ENCODE assay signal across 35 cellular contexts in genomic region chr1:30186586-30186985, GRCh38.
"Had no signal": no experiment of that assay in that cellular context is flagged by ENCODE, and none has a peak within 500 bp of the region (broad histone marks: within the 10 kb centered on the region; RNA-seq: fewer than 3 reads in every experiment).

No MANE protein-coding gene starts in this region.

- H3K4me1 ChIP-seq: body of pancreas, breast epithelium had no signal

- ATAC-seq: activated CD8-positive, alpha-beta T cell treated with anti-CD3 and anti-CD28 coated beads for 36 hours; activated naive CD4-positive, alpha-beta T cell treated with anti-CD3 and anti-CD28 coated beads, Interleukin-2, amount 50 U/mL, for 72 hours; activated T-cell treated with anti-CD3 and anti-CD28 coated beads, Interleukin-2, amount 50 U/mL, for 4 hours; activated T-cell treated with anti-CD3 and anti-CD28 coated beads, Interleukin-2, amount 50 U/mL, for 72 hours; activated T-helper 17 cell treated with anti-CD3 and anti-CD28 coated beads, Interleukin-2, amount 50 U/mL, for 72 hours; body of pancreas had no signal

- H3K27me3 Mint-ChIP-seq: activated B cell treated with CpG ODN at 0.5 μM for 24 hours; activated T-helper 17 cell treated with anti-CD3 and anti-CD28 coated beads, Interleukin-2, amount 50 U/mL, for 72 hours had no signal

- H3K9me3 Mint-ChIP-seq: activated B cell treated with CpG ODN at 0.5 μM for 24 hours; activated CD4-positive, alpha-beta memory T cell treated with anti-CD3 and anti-CD28 coated beads for 36 hours; activated CD4-positive, alpha-beta T cell treated with anti-CD3 and anti-CD28 coated beads, Interleukin-2, amount 10 ng/mL, durations not matched to agents 24 days and 14 days; activated CD8-positive, alpha-beta T cell treated with anti-CD3 and anti-CD28 coated beads for 36 hours; activated naive CD4-positive, alpha-beta T cell treated with anti-CD3 and anti-CD28 coated beads for 36 hours; activated naive CD4-positive, alpha-beta T cell treated with anti-CD3 and anti-CD28 coated beads, Interleukin-2, amount 50 U/mL, for 72 hours; activated naive CD8-positive, alpha-beta T cell treated with anti-CD3 and anti-CD28 coated beads for 36 hours; activated T-cell treated with anti-CD3 and anti-CD28 coated beads, Interleukin-2, amount 50 U/mL, for 4 hours; activated T-cell treated with anti-CD3 and anti-CD28 coated beads, Interleukin-2, amount 50 U/mL, for 72 hours; activated T-helper 1 cell treated with anti-CD3 and anti-CD28 coated beads, Interleukin-12 subunit alpha, Interleukin-12 subunit beta, Interleukin-2, Interleukin-4 antibody, amounts not matched to agents 30 ng/mL and 10 ng/mL and 1 ng/mL, durations not matched to agents 14 hours and 24 hours and 36 hours; activated T-helper 17 cell treated with anti-CD3 and anti-CD28 coated beads, Interleukin-2, amount 50 U/mL, for 72 hours; T-helper 1 cell treated with Interleukin-12 subunit alpha and Interleukin-12 subunit beta and Interleukin-4 antibody, amounts not matched to agents 30 μg/mL and 1 μg/mL, for 36 hours; T-helper 2 cell treated with Interferon-gamma antibody and Interleukin-4, amounts not matched to agents 5 μg/mL and 100 μg/mL, for 36 hours had no signal

- H3K27ac ChIP-seq: adrenal gland, body of pancreas, brain microvascular endothelial cell, breast epithelium, VCaP had no signal

- H3K36me3 ChIP-seq: adrenal gland, brain microvascular endothelial cell, breast epithelium had no signal

- H3K4me3 Mint-ChIP-seq: activated B cell treated with CpG ODN at 0.5 μM for 24 hours; activated CD4-positive, alpha-beta memory T cell treated with anti-CD3 and anti-CD28 coated beads for 36 hours; activated CD4-positive, alpha-beta T cell treated with anti-CD3 and anti-CD28 coated beads, Interleukin-2, amount 10 ng/mL, durations not matched to agents 24 days and 14 days; activated CD8-positive, alpha-beta T cell treated with anti-CD3 and anti-CD28 coated beads for 36 hours; activated naive CD4-positive, alpha-beta T cell treated with anti-CD3 and anti-CD28 coated beads for 36 hours; activated naive CD8-positive, alpha-beta T cell treated with anti-CD3 and anti-CD28 coated beads for 36 hours; activated T-cell treated with anti-CD3 and anti-CD28 coated beads, Interleukin-2, amount 50 U/mL, for 4 hours; activated T-cell treated with anti-CD3 and anti-CD28 coated beads, Interleukin-2, amount 50 U/mL, for 72 hours; activated T-helper 1 cell treated with anti-CD3 and anti-CD28 coated beads, Interleukin-12 subunit alpha, Interleukin-12 subunit beta, Interleukin-2, Interleukin-4 antibody, amounts not matched to agents 30 ng/mL and 10 ng/mL and 1 ng/mL, durations not matched to agents 14 hours and 24 hours and 36 hours; activated T-helper 17 cell treated with anti-CD3 and anti-CD28 coated beads, Interleukin-2, amount 50 U/mL, for 72 hours; T-helper 1 cell treated with Interleukin-12 subunit alpha and Interleukin-12 subunit beta and Interleukin-4 antibody, amounts not matched to agents 30 μg/mL and 1 μg/mL, for 36 hours; T-helper 2 cell treated with Interferon-gamma antibody and Interleukin-4, amounts not matched to agents 5 μg/mL and 100 μg/mL, for 36 hours had no signal

- H3K9me3 ChIP-seq: adrenal gland, body of pancreas, breast epithelium had no signal

- H3K4me1 Mint-ChIP-seq: activated B cell treated with CpG ODN at 0.5 μM for 24 hours had no signal

- H3K27ac Mint-ChIP-seq: activated B cell treated with CpG ODN at 0.5 μM for 24 hours; activated CD4-positive, alpha-beta memory T cell treated with anti-CD3 and anti-CD28 coated beads for 36 hours; activated CD4-positive, alpha-beta T cell treated with anti-CD3 and anti-CD28 coated beads, Interleukin-2, amount 10 ng/mL, durations not matched to agents 24 days and 14 days; activated CD8-positive, alpha-beta T cell treated with anti-CD3 and anti-CD28 coated beads for 36 hours; activated naive CD4-positive, alpha-beta T cell treated with anti-CD3 and anti-CD28 coated beads for 36 hours; activated naive CD4-positive, alpha-beta T cell treated with anti-CD3 and anti-CD28 coated beads, Interleukin-2, amount 50 U/mL, for 72 hours; activated naive CD8-positive, alpha-beta T cell treated with anti-CD3 and anti-CD28 coated beads for 36 hours; activated T-cell treated with anti-CD3 and anti-CD28 coated beads, Interleukin-2, amount 50 U/mL, for 72 hours; activated T-helper 1 cell treated with anti-CD3 and anti-CD28 coated beads, Interleukin-12 subunit alpha, Interleukin-12 subunit beta, Interleukin-2, Interleukin-4 antibody, amounts not matched to agents 30 ng/mL and 10 ng/mL and 1 ng/mL, durations not matched to agents 14 hours and 24 hours and 36 hours; activated T-helper 17 cell treated with anti-CD3 and anti-CD28 coated beads, Interleukin-2, amount 50 U/mL, for 72 hours; T-helper 1 cell treated with Interleukin-12 subunit alpha and Interleukin-12 subunit beta and Interleukin-4 antibody, amounts not matched to agents 30 μg/mL and 1 μg/mL, for 36 hours; T-helper 2 cell treated with Interferon-gamma antibody and Interleukin-4, amounts not matched to agents 5 μg/mL and 100 μg/mL, for 36 hours had no signal

- DNase-seq: activated B cell treated with CpG ODN at 0.5 μM for 24 hours; activated CD4-positive, alpha-beta memory T cell treated with anti-CD3 and anti-CD28 coated beads for 36 hours; activated CD4-positive, alpha-beta T cell treated with anti-CD3 and anti-CD28 coated beads for 4 hours; activated CD4-positive, alpha-beta T cell treated with anti-CD3 and anti-CD28 coated beads, Interleukin-2, amount 10 ng/mL, durations not matched to agents 24 days and 14 days; activated CD4-positive, alpha-beta T cell treated with anti-CD3 and anti-CD28 coated beads, Interleukin-2, amount 50 U/mL, for 1 hour; activated CD4-positive, alpha-beta T cell treated with anti-CD3 and anti-CD28 coated beads, Interleukin-2, amount 50 U/mL, for 4 hours; activated CD4-positive, CD25-positive, alpha-beta regulatory T cell treated with anti-CD3 and anti-CD28 coated beads, Interleukin-2, amount 50 U/mL, for 72 hours; activated CD8-positive, alpha-beta memory T cell treated with anti-CD3 and anti-CD28 coated beads, Interleukin-2, amount 50 U/mL, for 4 hours; activated CD8-positive, alpha-beta T cell treated with anti-CD3 and anti-CD28 coated beads for 36 hours; activated effector memory CD4-positive, alpha-beta T cell treated with anti-CD3 and anti-CD28 coated beads, Interleukin-2, amount 50 U/mL, for 16 hours; activated gamma-delta T cell treated with Interleukin-2 at 50 U/mL for 16 hours; activated naive CD4-positive, alpha-beta T cell; activated naive CD4-positive, alpha-beta T cell treated with anti-CD3 and anti-CD28 coated beads for 36 hours; activated naive CD4-positive, alpha-beta T cell treated with anti-CD3 and anti-CD28 coated beads, Interleukin-2, amount 50 U/mL, for 16 hours; activated naive CD8-positive, alpha-beta T cell treated with anti-CD3 and anti-CD28 coated beads for 36 hours; activated T-cell treated with anti-CD3 and anti-CD28 coated beads for 4 hours; activated T-cell treated with anti-CD3 and anti-CD28 coated beads, Interleukin-2, amount 50 U/mL, for 1 hour; activated T-cell treated with anti-CD3 and anti-CD28 coated beads, Interleukin-2, amount 50 U/mL, for 4 hours; activated T-cell treated with anti-CD3 and anti-CD28 coated beads, Interleukin-2, amount 50 U/mL, for 72 hours; adrenal gland; amniotic stem cell; aorta; body of pancreas; brain microvascular endothelial cell; central memory CD4-positive, alpha-beta T cell; T-helper 1 cell; T-helper 2 cell; T-helper 9 cell had no signal

- H3K36me3 Mint-ChIP-seq: activated CD4-positive, alpha-beta memory T cell treated with anti-CD3 and anti-CD28 coated beads for 36 hours; activated naive CD4-positive, alpha-beta T cell treated with anti-CD3 and anti-CD28 coated beads, Interleukin-2, amount 50 U/mL, for 72 hours; activated naive CD8-positive, alpha-beta T cell treated with anti-CD3 and anti-CD28 coated beads for 36 hours had no signal

- H3K4me3 ChIP-seq: adrenal gland, body of pancreas, breast epithelium had no signal

- H3K27me3 ChIP-seq: adrenal gland, body of pancreas, brain microvascular endothelial cell had no signal
